8 cellular contexts compared by ENCODE assay signal in genomic region chr1:12438349-12438924, GRCh38.
DNase-seq lines count a peak whose midpoint lies in the region; ATAC-seq, FAIRE-seq and TF ChIP-seq lines count a peak whose summit lies in the region.
"Had no signal": no experiment of that assay in that cellular context is flagged by ENCODE, and none has a peak within 500 bp of the region (broad histone marks: within the 10 kb centered on the region; RNA-seq: fewer than 3 reads in every experiment).

No MANE protein-coding gene starts in this region.

- TF ChIP-seq POLR2A in K562 (conservative IDR thresholded peaks at IDR 0.05) = no peak

- POLR2A ChIA-PET in K562 (lab: Yijun Ruan, JAX) = interaction anchor here (0.6 to 1.5 kb wide), 6 partner anchors 9 to 160 kb away, joined by 3 to 5 read pairs (median 4); no protein-coding TSS in a partner anchor

- no peaks in the 10 kb centered on the region for H4K20me1 ChIP-seq in K562 (replicated peaks; ENCODE audit: control insufficient read depth, insufficient read depth, low read length)

- CTCF ChIA-PET in K562 (lab: Yijun Ruan, JAX; ENCODE audit: low intra/inter-chr PET ratio) = no interaction called here

- in situ Hi-C loops in K562 (cut with MboI) = no loop called here

- no peak for FAIRE-seq in K562 (lab: Jason Lieb, UNC)

- peaks cover 26 to 79% of the 10 kb centered on the region in 2 experiments for H3K4me1 ChIP-seq in K562 (replicated peaks in 1 of 2; ENCODE audit: control insufficient read depth in 2 of 2, insufficient read depth in 2 of 2, low read length in 2 of 2)

- H3K27me3 ChIP-seq in K562 (ENCODE audit: control insufficient read depth in 2 of 2, insufficient read depth in 2 of 2, low read length in 2 of 2) = no peaks in the 10 kb centered on the region
- H3K27me3 ChIP-seq: ovary had no signal

- intact Hi-C loops in K562 (cut with micrococcal nuclease) = no loop called here

- H3K9ac ChIP-seq in K562 (ENCODE audit: insufficient read depth in 1 of 2, low read depth in 2 of 2, low read length in 2 of 2) = no peak overlapping the region

- no peak overlapping the region for H3K4me2 ChIP-seq in K562 (ENCODE audit: insufficient read depth, low read length)

- peaks cover 10% of the 10 kb centered on the region for H3K9me3 ChIP-seq in K562 (replicated peaks; ENCODE audit: control insufficient read depth, insufficient read depth, low read depth, low read length)
- H3K9me3 ChIP-seq: ovary had no signal

- peak overlapping the region; percentile 81 for H3K27ac ChIP-seq in K562 (ENCODE audit: extremely low read depth, low read depth, low read length)
- H3K27ac ChIP-seq: ovary had no signal

- no TSS peak for BruUV-seq in K562 (replicated peaks; lab: Mats Ljungman, UMichigan)

- TF ChIP-seq CTCF in K562 (IDR thresholded peaks at IDR 0.05 in 2 of 3, conservative IDR thresholded peaks at IDR 0.05 in 1 of 3; ENCODE audit: insufficient read depth in 2 of 3, low read depth in 1 of 3, low read length in 3 of 3) = no peak

- peaks cover 60% of the 10 kb centered on the region for H3K36me3 ChIP-seq in K562 (ENCODE audit: control insufficient read depth, insufficient read depth, low read length)
- H3K36me3 ChIP-seq: ovary had no signal

- peaks cover 32% of the 10 kb centered on the region for H3K79me2 ChIP-seq in K562 (ENCODE audit: control insufficient read depth, insufficient read depth, low read length)

- TF ChIP-seq EP300 in K562 (IDR thresholded peaks at IDR 0.05; ENCODE audit: low read length) = no peak

- TF ChIP-seq RAD21 in K562 (CRISPR knock-in tag; conservative IDR thresholded peaks at IDR 0.05 in 1 of 2, IDR thresholded peaks at IDR 0.05 in 1 of 2) = no peak

- no peak overlapping the region for H3K4me3 ChIP-seq in K562
- H3K4me3 ChIP-seq: ovary had no signal

- peak; percentile 56 for DNase-seq in OCI-M1 (lab: John Stamatoyannopoulos, UW)
- no peak for DNase-seq in K562 (ENCODE audit: extremely low read depth in 1 of 4, low spot score in 3 of 4)
- peak; percentile 53 for DNase-seq in stimulated activated naive CD4-positive, alpha-beta T cell treated with Interleukin-2 at 50 U/mL for 16 hours (lab: John Stamatoyannopoulos, UW)
- no peak for DNase-seq in NCI-H2171 treated with DMSO at 0.1 percent for 48 hours (lab: John Stamatoyannopoulos, UW)
- DNase-seq in GM03348 (ENCODE audit: low spot score) = no peak
- DNase-seq in retina = no peak
- DNase-seq: ovary had no signal

- peak; percentile 45 for ATAC-seq in HG02610 (IDR thresholded peaks at IDR 0.05; ENCODE audit: unreplicated experiment)
- no peak for ATAC-seq in K562

- WGBS in K562 (ENCODE audit: insufficient coverage, low coverage, missing lambda C conversion rate) = 68% methylated on average over 7 of the region's 7 CpGs

- H2AFZ ChIP-seq in K562 (ENCODE audit: low read depth, low read length) = no peak overlapping the region

- no peaks in the 10 kb centered on the region for H3K9me1 ChIP-seq in K562 (ENCODE audit: control insufficient read depth, insufficient read depth, low read length)

TF ChIP-seq in K562, 482 proteins besides CTCF, POLR2A, EP300 and RAD21 (continues in another document):
- TF ChIP-seq ZNF143 (CRISPR knock-in tag; IDR thresholded peaks at IDR 0.05) (no peak), ELF2 (CRISPR knock-in tag; IDR thresholded peaks at IDR 0.05) (no peak), DACH1 (IDR thresholded peaks at IDR 0.05; ENCODE audit: partially characterized antibody) (no peak), ZNF12 (CRISPR knock-in tag; IDR thresholded peaks at IDR 0.05) (peak; percentile 99), EZH2 (IDR thresholded peaks at IDR 0.05; ENCODE audit: borderline replicate concordance, low read depth, low read length) (no peak), MECOM (CRISPR knock-in tag; IDR thresholded peaks at IDR 0.05) (no peak), GATAD2A (IDR thresholded peaks at IDR 0.05) (0 out of 2 replicates have a peak, but pooled peaks have one; percentile 27), KLF1 (tag; IDR thresholded peaks at IDR 0.05) (no peak), MLX (CRISPR knock-in tag; conservative IDR thresholded peaks at IDR 0.05) (no peak), ZBTB5 (IDR thresholded peaks at IDR 0.05) (no peak), GABPB1 (CRISPR knock-in tag; IDR thresholded peaks at IDR 0.05) (no peak), ZBTB49 (CRISPR knock-in tag; IDR thresholded peaks at IDR 0.05; ENCODE audit: borderline replicate concordance) (no peak), ZNF3 (CRISPR knock-in tag; IDR thresholded peaks at IDR 0.05) (peak; percentile 87), HNRNPL (IDR thresholded peaks at IDR 0.05; ENCODE audit: low read depth, low read length) (no peak), ZNF134 (CRISPR knock-in tag; conservative IDR thresholded peaks at IDR 0.05) (no peak), SREBF2 (CRISPR knock-in tag; IDR thresholded peaks at IDR 0.05) (no peak), RNF219 (CRISPR knock-in tag; IDR thresholded peaks at IDR 0.05) (no peak), ZBTB33 (CRISPR knock-in tag; IDR thresholded peaks at IDR 0.05) (peak; percentile 83), SMARCA4 (IDR thresholded peaks at IDR 0.05) (no peak), TRIM24 (IDR thresholded peaks at IDR 0.05) (peak in 1 of 2 experiments; percentile 24; a peak in 1 of 4 replicates), ZNF830 (CRISPR knock-in tag; IDR thresholded peaks at IDR 0.05) (no peak)

Comparison
In these comparisons a context has a peak if more than half of its experiments do, and no peak if none do; other contexts are left out.
1. DNase-seq: peak in OCI-M1 (single experiment) and stimulated activated naive CD4-positive, alpha-beta T cell treated with Interleukin-2 at 50 U/mL for 16 hours (single experiment); none in K562 (0 of 4), NCI-H2171 treated with DMSO at 0.1 percent for 48 hours (single experiment), GM03348 (single experiment) and retina (single experiment).